ENCODE assay signal across 8 cellular contexts in genomic region chr7:7424151-7424873, GRCh38.
DNase-seq lines count a peak whose midpoint lies in the region; ATAC-seq and TF ChIP-seq lines count a peak whose summit lies in the region.

No MANE protein-coding gene starts in this region.

- H3K36me3 Mint-ChIP-seq in activated naive CD8-positive, alpha-beta T cell treated with anti-CD3 and anti-CD28 coated beads, Interleukin-2, amount 10 ng/mL, durations not matched to agents 7 days and 5 days = no peaks in the 10 kb centered on the region

- H3K9me3 ChIP-seq in HAP-1 = no peaks in the 10 kb centered on the region
- H3K9me3 ChIP-seq in cardiac muscle cell (ENCODE audit: low read depth) = no peaks in the 10 kb centered on the region

- peak; percentile 72 for TF ChIP-seq CTCF in GM06990 (IDR thresholded peaks at IDR 0.05; ENCODE audit: insufficient read depth, low read length, poor library complexity, severe bottlenecking)
- TF ChIP-seq CTCF in cardiac muscle cell (IDR thresholded peaks at IDR 0.05; ENCODE audit: low read depth, low read length) = peak; percentile 86

- POLR2A ChIA-PET in activated naive CD8-positive, alpha-beta T cell treated with anti-CD3 and anti-CD28 coated beads, Interleukin-2, amount 10 ng/mL, durations not matched to agents 7 days and 5 days (lab: Charles Lee) = interaction anchor here (1.0 kb wide), 1 partner anchor 243 kb away, joined by 5 read pairs; no protein-coding TSS in a partner anchor

- peak; percentile 10 for DNase-seq in GM06990 (ENCODE audit: extremely low read depth, insufficient read length)
- DNase-seq in HAP-1 (ENCODE audit: low spot score in 2 of 2) = peak; percentile 65 to 74
- DNase-seq in LoVo (ENCODE audit: low spot score) = peak; percentile 87
- DNase-seq in RPMI7951 (ENCODE audit: low read depth) = peak; percentile 86
- peak; percentile 34 for DNase-seq in activated naive CD8-positive, alpha-beta T cell treated with anti-CD3 and anti-CD28 coated beads, Interleukin-2, amount 10 ng/mL, durations not matched to agents 7 days and 5 days
- DNase-seq in cardiac muscle cell (ENCODE audit: low read depth in 1 of 2, low spot score in 1 of 2) = peak; percentile 73 to 75
- DNase-seq in pons (ENCODE audit: low spot score) = peak; percentile 90
- DNase-seq in posterior vena cava (ENCODE audit: low spot score) = no peak

- H3K27me3 ChIP-seq in GM06990 (replicated peaks; ENCODE audit: control insufficient read depth, insufficient read depth, low read length) (no peaks in the 10 kb centered on the region), HAP-1 (ENCODE audit: low read depth) (peaks cover 14% of the 10 kb centered on the region), cardiac muscle cell (no peaks in the 10 kb centered on the region)

- H3K36me3 ChIP-seq in GM06990 (ENCODE audit: control insufficient read depth, insufficient read depth, low read length) = no peaks in the 10 kb centered on the region
- H3K36me3 ChIP-seq in HAP-1 (replicated peaks) = no peaks in the 10 kb centered on the region
- H3K36me3 ChIP-seq in cardiac muscle cell = no peaks in the 10 kb centered on the region

- in situ Hi-C loops in HAP-1 (cut with MboI; ENCODE audit: low sequenced_read_pairs) = loop anchor here (10.0 to 25.0 kb wide), 3 partner anchors 312 to 790 kb away; no protein-coding TSS in a partner anchor

- H3K27ac Mint-ChIP-seq in activated naive CD8-positive, alpha-beta T cell treated with anti-CD3 and anti-CD28 coated beads, Interleukin-2, amount 10 ng/mL, durations not matched to agents 7 days and 5 days = peak overlapping the region; percentile 64

- H3K27me3 Mint-ChIP-seq in activated naive CD8-positive, alpha-beta T cell treated with anti-CD3 and anti-CD28 coated beads, Interleukin-2, amount 10 ng/mL, durations not matched to agents 7 days and 5 days = no peaks in the 10 kb centered on the region

- ATAC-seq in activated naive CD8-positive, alpha-beta T cell treated with anti-CD3 and anti-CD28 coated beads, Interleukin-2, amount 10 ng/mL, durations not matched to agents 7 days and 5 days (ENCODE audit: low read depth) = peak; percentile 91

- peaks cover 2% of the 10 kb centered on the region for H3K9me3 Mint-ChIP-seq in activated naive CD8-positive, alpha-beta T cell treated with anti-CD3 and anti-CD28 coated beads, Interleukin-2, amount 10 ng/mL, durations not matched to agents 7 days and 5 days

- H3K4me1 Mint-ChIP-seq in activated naive CD8-positive, alpha-beta T cell treated with anti-CD3 and anti-CD28 coated beads, Interleukin-2, amount 10 ng/mL, durations not matched to agents 7 days and 5 days = peaks cover 10% of the 10 kb centered on the region

- H3K4me3 Mint-ChIP-seq in activated naive CD8-positive, alpha-beta T cell treated with anti-CD3 and anti-CD28 coated beads, Interleukin-2, amount 10 ng/mL, durations not matched to agents 7 days and 5 days = peak overlapping the region; percentile 77

- H3K4me3 ChIP-seq in GM06990 (replicated peaks; ENCODE audit: low read depth, low read length) (peak overlapping the region; percentile 60), HAP-1 (no peak overlapping the region), cardiac muscle cell (no peak overlapping the region)

- H3K4me1 ChIP-seq in HAP-1 (0 out of 2 replicates have a peak, but pooled peaks cover 5% of the 10 kb centered on the region), cardiac muscle cell (ENCODE audit: low read depth) (no peaks in the 10 kb centered on the region)

- H3K27ac ChIP-seq in cardiac muscle cell = no peak overlapping the region

- intact Hi-C loops in posterior vena cava (cut with DNase I) = no loop called here
